Comparison of ENCODE assay signal across 10 cellular contexts in the genomic region with DNA sequence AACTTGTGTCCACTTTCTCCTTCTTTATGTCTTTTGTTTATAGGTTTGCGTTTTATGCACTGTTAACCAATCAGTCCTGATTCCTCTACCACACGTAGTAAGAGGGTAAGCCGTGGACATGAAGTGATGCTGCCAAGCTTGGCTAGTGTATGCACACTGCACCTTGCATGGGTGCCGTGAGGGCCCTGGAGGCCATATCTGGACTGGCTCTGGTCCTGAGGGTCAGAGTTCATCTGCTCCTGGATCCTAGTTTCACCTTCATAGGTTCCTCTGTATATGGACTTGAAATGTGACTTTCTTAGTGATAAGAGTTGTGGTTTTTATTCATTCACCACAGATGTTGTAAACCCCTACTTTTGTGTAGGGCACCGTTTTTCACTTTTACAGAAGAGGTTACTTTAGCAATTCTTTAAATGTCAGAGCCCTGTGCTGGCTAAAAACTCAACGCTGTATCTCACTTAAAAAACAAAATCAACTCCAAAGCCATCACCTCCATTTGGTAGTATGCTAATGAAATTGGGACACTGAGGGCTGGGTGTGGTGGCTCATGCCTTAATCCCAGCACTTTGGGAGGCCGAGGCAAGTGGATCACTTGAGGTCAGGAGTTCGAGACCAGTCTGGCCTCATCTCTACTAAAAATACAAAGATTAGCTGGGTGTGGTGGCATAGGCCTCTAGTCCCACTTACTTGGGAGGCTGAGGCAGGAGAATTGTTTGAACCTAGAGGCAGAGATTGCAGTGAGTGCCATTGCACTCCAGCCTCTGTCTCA. TPM values are rescaled to one million over a fixed set of nuclear protein-coding genes. Genes with fewer than 3 reads are reported as not detected.
DNase-seq lines count a peak whose midpoint lies in the region; ATAC-seq lines count a peak whose summit lies in the region.
"Had no signal": no experiment of that assay in that cellular context is flagged by ENCODE, and none has a peak within 500 bp of the region (broad histone marks: within the 10 kb centered on the region; RNA-seq: fewer than 3 reads in every experiment).

No MANE protein-coding gene starts in this region.

- H4K8ac ChIP-seq in neuronal stem cell (ENCODE audit: low read depth, low read length): no peak overlapping the region

- no peak overlapping the region for H2AK5ac ChIP-seq in neuronal stem cell (ENCODE audit: low read depth, low read length)

- H3K36me3 ChIP-seq in CD8-positive, alpha-beta memory T cell (ENCODE audit: insufficient read depth, low read length): no peaks in the 10 kb centered on the region
- H3K36me3 ChIP-seq in neuronal stem cell (replicated peaks in 1 of 2; ENCODE audit: control insufficient read depth in 2 of 2, insufficient read depth in 2 of 2, low read length in 2 of 2): peaks cover 2 to 7% of the 10 kb centered on the region in 2 donors

- H2AFZ ChIP-seq in neuronal stem cell (ENCODE audit: low read length): no peak overlapping the region

- H3K27ac ChIP-seq in CD8-positive, alpha-beta memory T cell (ENCODE audit: low read depth, low read length): no peak overlapping the region
- H3K27ac ChIP-seq in epithelial cell of prostate (peak overlapping the region; percentile 70), neuronal stem cell (replicated peaks; ENCODE audit: low read length) (no peak overlapping the region)

- no peak overlapping the region for H2BK5ac ChIP-seq in neuronal stem cell (ENCODE audit: low read length)

- WGBS in neuronal stem cell (ENCODE audit: extremely low coverage in 2 of 2, insufficient read length in 2 of 2, insufficient replicate concordance in 1 of 2), 2 donors: no CpG with 5 or more reads among the region's 8 CpGs

- no peak for DNase-seq in CD8-positive, alpha-beta memory T cell
- DNase-seq in Jurkat, Clone E6-1 (ENCODE audit: low read depth, low spot score): peak; percentile 56
- DNase-seq in epithelial cell of prostate (ENCODE audit: low read depth, low spot score) (no peak), foreskin melanocyte (no peak), hippocampal formation (lab: John Stamatoyannopoulos, UW) (no peak), neuronal stem cell (ENCODE audit: low spot score) (no peak), Right ventricle myocardium superior (no peak)
- DNase-seq: natural killer cell, trophoblast cell had no signal

- H3K4ac ChIP-seq in neuronal stem cell (ENCODE audit: low read length): no peak overlapping the region

- peaks cover 0 to 32% (median 13%) of the 10 kb centered on the region in 3 donors for H3K36me3 Mint-ChIP-seq in CD8-positive, alpha-beta memory T cell
- H3K36me3 Mint-ChIP-seq: natural killer cell had no signal

- peak overlapping the region in 4 of 7 donors; percentile 14 to 30 (median 22) for H3K4me3 Mint-ChIP-seq in CD8-positive, alpha-beta memory T cell
- H3K4me3 Mint-ChIP-seq: natural killer cell had no signal

- no peak overlapping the region for H3K9ac ChIP-seq in neuronal stem cell (ENCODE audit: low read depth, low read length, poor library complexity)

- H2BK12ac ChIP-seq in neuronal stem cell (ENCODE audit: low read length): no peak overlapping the region

- H3K27me3 ChIP-seq in CD8-positive, alpha-beta memory T cell (ENCODE audit: insufficient read depth, low read length, poor library complexity, severe bottlenecking): no peaks in the 10 kb centered on the region
- H3K27me3 ChIP-seq in neuronal stem cell (ENCODE audit: control insufficient read depth in 3 of 3, insufficient read depth in 3 of 3, low read depth in 1 of 3, low read length in 3 of 3): no peaks in the 10 kb centered on the region

- H2BK120ac ChIP-seq in neuronal stem cell (ENCODE audit: low read depth, low read length): no peak overlapping the region

- H3K4me1 Mint-ChIP-seq in CD8-positive, alpha-beta memory T cell: peaks cover 43 to 72% (median 59%) of the 10 kb centered on the region in 3 donors

- POLR2A ChIA-PET in CD8-positive, alpha-beta memory T cell (lab: Charles Lee): no interaction called here

- no peak overlapping the region for H2BK15ac ChIP-seq in neuronal stem cell (ENCODE audit: low read length)

- peak; percentile 35 for ATAC-seq in GM21367 (IDR thresholded peaks at IDR 0.05; ENCODE audit: unreplicated experiment)
- no peak for ATAC-seq in Right ventricle myocardium superior (ENCODE audit: poor library complexity)

- H3K79me1 ChIP-seq in neuronal stem cell (ENCODE audit: low read depth, low read length): no peaks in the 10 kb centered on the region

- CTCF ChIA-PET in CD8-positive, alpha-beta memory T cell (lab: Charles Lee): no interaction called here

- H3K9me3 Mint-ChIP-seq in CD8-positive, alpha-beta memory T cell: no peaks in the 10 kb centered on the region
- H3K9me3 Mint-ChIP-seq: natural killer cell had no signal

- H3K14ac ChIP-seq in neuronal stem cell (ENCODE audit: low read length): no peak overlapping the region

- no peak overlapping the region for H3K23ac ChIP-seq in neuronal stem cell (ENCODE audit: low read depth, low read length, poor library complexity)

- intact Hi-C loops in Right ventricle myocardium superior (cut with DNase I): no loop called here

- no peak overlapping the region for H3K4me2 ChIP-seq in neuronal stem cell (ENCODE audit: insufficient read depth, low read length, poor library complexity, severe bottlenecking)

- H3K9me3 ChIP-seq in CD8-positive, alpha-beta memory T cell (ENCODE audit: low read length): no peaks in the 10 kb centered on the region
- H3K9me3 ChIP-seq in neuronal stem cell (replicated peaks in 1 of 2; ENCODE audit: control insufficient read depth in 2 of 2, insufficient read depth in 1 of 2, low read depth in 1 of 2, low read length in 2 of 2): no peaks in the 10 kb centered on the region

- H3K18ac ChIP-seq in neuronal stem cell (ENCODE audit: low read length): no peak overlapping the region

- peak overlapping the region; percentile 27 to 85 (median 70) for H3K27ac Mint-ChIP-seq in CD8-positive, alpha-beta memory T cell

- no peak overlapping the region for H4K91ac ChIP-seq in neuronal stem cell (ENCODE audit: low read depth, low read length, poor library complexity)

- no peak overlapping the region for H3K4me3 ChIP-seq in CD8-positive, alpha-beta memory T cell (ENCODE audit: low read length)
- no peak overlapping the region for H3K4me3 ChIP-seq in Jurkat, Clone E6-1 (ENCODE audit: low read length)
- H3K4me3 ChIP-seq in neuronal stem cell (ENCODE audit: low read length in 2 of 2): no peak overlapping the region

- H3K27me3 Mint-ChIP-seq in CD8-positive, alpha-beta memory T cell: peaks cover 0 to 3% of the 10 kb centered on the region in 2 donors

- H3K4me1 ChIP-seq in CD8-positive, alpha-beta memory T cell (ENCODE audit: insufficient read depth, low read length): peaks cover 20% of the 10 kb centered on the region
- peaks cover 2 to 3% of the 10 kb centered on the region in 2 donors for H3K4me1 ChIP-seq in neuronal stem cell (ENCODE audit: control insufficient read depth in 2 of 2, insufficient read depth in 1 of 2, low read depth in 1 of 2, low read length in 2 of 2)

RNA-seq across cellular contexts. Expression of a gene that starts 22.9 kb away (rescaled TPM):
- 100 to 1,000 TPM; 111 to 115 TPM for total RNA-seq in CD8-positive, alpha-beta memory T cell
- 48.1 TPM for polyA plus RNA-seq in CD8-positive, alpha-beta memory T cell
- 29.7 TPM for polyA plus RNA-seq in Jurkat, Clone E6-1 (2012; ENCODE audit: insufficient read depth, insufficient read length)
- polyA plus RNA-seq in neuronal stem cell (2013, experiment 1 of 2): 16.1 TPM
- polyA plus RNA-seq in neuronal stem cell (2013, experiment 2 of 2): 16.2 TPM
- total RNA-seq in Right ventricle myocardium superior: 18.2 TPM

RNA-seq across cellular contexts. Expression of a gene that starts 36.3 kb away (rescaled TPM):
- total RNA-seq in CD8-positive, alpha-beta memory T cell: under 1 TPM in 1 of 2 experiments, not detected in 1; 0.39 TPM
- polyA plus RNA-seq in CD8-positive, alpha-beta memory T cell: not detected
- polyA plus RNA-seq in Jurkat, Clone E6-1 (2012; ENCODE audit: insufficient read depth, insufficient read length): not detected
- polyA plus RNA-seq in neuronal stem cell (2013, experiment 1 of 2): 0.04 TPM
- polyA plus RNA-seq in neuronal stem cell (2013, experiment 2 of 2): 0.01 TPM
- total RNA-seq in Right ventricle myocardium superior: not detected
